ENCODE assay signal across 1 cellular context in the genomic region with DNA sequence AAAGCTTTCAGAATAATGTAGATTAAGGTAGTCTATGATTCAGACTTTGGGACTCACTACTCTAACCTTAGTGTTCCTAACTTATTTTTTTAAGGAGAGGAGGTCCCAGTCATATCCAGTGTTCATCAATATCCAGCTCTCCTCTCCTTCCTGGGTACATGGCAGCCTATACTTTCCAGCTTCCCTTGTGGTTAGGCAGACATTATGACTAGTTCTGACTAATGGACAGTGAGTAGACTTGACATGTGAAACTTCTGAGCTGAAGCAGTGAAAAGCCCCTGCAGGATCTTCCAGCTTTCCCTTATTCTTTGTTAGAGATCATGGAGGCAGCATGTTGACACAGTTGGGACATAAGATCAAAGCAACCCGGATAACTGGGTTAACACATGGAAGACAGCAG.
TF ChIP-seq lines count a peak whose summit lies in the region.

No MANE protein-coding gene starts in this region.

TF ChIP-seq in HepG2, 621 proteins besides CTCF, POLR2A, EP300 and RAD21 (continued from another document):
- TF ChIP-seq, protein P1, sequence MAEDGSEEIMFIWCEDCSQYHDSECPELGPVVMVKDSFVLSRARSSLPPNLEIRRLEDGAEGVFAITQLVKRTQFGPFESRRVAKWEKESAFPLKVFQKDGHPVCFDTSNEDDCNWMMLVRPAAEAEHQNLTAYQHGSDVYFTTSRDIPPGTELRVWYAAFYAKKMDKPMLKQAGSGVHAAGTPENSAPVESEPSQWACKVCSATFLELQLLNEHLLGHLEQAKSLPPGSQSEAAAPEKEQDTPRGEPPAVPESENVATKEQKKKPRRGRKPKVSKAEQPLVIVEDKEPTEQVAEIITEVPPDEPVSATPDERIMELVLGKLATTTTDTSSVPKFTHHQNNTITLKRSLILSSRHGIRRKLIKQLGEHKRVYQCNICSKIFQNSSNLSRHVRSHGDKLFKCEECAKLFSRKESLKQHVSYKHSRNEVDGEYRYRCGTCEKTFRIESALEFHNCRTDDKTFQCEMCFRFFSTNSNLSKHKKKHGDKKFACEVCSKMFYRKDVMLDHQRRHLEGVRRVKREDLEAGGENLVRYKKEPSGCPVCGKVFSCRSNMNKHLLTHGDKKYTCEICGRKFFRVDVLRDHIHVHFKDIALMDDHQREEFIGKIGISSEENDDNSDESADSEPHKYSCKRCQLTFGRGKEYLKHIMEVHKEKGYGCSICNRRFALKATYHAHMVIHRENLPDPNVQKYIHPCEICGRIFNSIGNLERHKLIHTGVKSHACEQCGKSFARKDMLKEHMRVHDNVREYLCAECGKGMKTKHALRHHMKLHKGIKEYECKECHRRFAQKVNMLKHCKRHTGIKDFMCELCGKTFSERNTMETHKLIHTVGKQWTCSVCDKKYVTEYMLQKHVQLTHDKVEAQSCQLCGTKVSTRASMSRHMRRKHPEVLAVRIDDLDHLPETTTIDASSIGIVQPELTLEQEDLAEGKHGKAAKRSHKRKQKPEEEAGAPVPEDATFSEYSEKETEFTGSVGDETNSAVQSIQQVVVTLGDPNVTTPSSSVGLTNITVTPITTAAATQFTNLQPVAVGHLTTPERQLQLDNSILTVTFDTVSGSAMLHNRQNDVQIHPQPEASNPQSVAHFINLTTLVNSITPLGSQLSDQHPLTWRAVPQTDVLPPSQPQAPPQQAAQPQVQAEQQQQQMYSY (CRISPR knock-in tag; IDR thresholded peaks at IDR 0.05): no peak
- TF ChIP-seq ZNF451 (CRISPR knock-in tag; IDR thresholded peaks at IDR 0.05) (no peak), ZMYM3 (CRISPR knock-in tag; IDR thresholded peaks at IDR 0.05) (no peak), ZNF124 (CRISPR knock-in tag; IDR thresholded peaks at IDR 0.05) (no peak), ZNF34 (CRISPR knock-in tag; IDR thresholded peaks at IDR 0.05; ENCODE audit: borderline replicate concordance) (no peak), ZFAT (CRISPR knock-in tag; conservative IDR thresholded peaks at IDR 0.05) (no peak)
TF ChIP-seq in HepG2: peak in this region for 0.
